In the genomic region with DNA sequence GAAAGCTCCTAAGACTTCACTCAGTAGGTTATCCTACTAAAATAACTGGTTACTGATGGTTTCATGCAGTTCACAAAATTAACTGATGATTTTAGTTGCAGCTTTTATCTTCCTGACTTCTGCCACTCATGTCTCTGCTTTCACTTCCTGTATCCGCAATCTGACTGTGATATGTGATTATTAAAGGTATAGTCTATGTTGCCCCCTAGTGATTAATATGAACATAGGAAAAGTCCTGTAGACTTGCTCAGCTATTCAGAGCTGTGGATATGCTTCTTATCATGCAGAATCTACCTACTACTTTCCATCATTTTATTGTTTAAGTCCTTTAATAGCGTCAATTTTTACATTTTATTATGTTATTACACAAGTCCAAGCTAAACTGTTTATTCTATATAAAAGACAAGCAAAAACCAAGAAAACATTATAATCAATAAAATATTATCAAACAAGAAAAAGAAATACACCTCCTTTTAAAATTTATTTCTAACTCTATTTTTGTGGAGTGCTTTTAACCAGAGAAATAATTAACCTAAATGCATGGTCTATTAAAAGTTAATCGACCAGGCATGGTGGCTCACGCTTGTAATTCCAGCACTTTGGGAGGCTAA, we compare ENCODE assay signal across 1 cellular context.
A peak's percentile ranks its signal among the peaks of the same experiment; 100 is the strongest.
TF ChIP-seq lines count a peak whose summit lies in the region.

No MANE protein-coding gene starts in this region.

TF ChIP-seq in K562, 482 proteins besides CTCF, POLR2A, EP300 and RAD21 (continued from another document):
- TF ChIP-seq, protein P1, sequence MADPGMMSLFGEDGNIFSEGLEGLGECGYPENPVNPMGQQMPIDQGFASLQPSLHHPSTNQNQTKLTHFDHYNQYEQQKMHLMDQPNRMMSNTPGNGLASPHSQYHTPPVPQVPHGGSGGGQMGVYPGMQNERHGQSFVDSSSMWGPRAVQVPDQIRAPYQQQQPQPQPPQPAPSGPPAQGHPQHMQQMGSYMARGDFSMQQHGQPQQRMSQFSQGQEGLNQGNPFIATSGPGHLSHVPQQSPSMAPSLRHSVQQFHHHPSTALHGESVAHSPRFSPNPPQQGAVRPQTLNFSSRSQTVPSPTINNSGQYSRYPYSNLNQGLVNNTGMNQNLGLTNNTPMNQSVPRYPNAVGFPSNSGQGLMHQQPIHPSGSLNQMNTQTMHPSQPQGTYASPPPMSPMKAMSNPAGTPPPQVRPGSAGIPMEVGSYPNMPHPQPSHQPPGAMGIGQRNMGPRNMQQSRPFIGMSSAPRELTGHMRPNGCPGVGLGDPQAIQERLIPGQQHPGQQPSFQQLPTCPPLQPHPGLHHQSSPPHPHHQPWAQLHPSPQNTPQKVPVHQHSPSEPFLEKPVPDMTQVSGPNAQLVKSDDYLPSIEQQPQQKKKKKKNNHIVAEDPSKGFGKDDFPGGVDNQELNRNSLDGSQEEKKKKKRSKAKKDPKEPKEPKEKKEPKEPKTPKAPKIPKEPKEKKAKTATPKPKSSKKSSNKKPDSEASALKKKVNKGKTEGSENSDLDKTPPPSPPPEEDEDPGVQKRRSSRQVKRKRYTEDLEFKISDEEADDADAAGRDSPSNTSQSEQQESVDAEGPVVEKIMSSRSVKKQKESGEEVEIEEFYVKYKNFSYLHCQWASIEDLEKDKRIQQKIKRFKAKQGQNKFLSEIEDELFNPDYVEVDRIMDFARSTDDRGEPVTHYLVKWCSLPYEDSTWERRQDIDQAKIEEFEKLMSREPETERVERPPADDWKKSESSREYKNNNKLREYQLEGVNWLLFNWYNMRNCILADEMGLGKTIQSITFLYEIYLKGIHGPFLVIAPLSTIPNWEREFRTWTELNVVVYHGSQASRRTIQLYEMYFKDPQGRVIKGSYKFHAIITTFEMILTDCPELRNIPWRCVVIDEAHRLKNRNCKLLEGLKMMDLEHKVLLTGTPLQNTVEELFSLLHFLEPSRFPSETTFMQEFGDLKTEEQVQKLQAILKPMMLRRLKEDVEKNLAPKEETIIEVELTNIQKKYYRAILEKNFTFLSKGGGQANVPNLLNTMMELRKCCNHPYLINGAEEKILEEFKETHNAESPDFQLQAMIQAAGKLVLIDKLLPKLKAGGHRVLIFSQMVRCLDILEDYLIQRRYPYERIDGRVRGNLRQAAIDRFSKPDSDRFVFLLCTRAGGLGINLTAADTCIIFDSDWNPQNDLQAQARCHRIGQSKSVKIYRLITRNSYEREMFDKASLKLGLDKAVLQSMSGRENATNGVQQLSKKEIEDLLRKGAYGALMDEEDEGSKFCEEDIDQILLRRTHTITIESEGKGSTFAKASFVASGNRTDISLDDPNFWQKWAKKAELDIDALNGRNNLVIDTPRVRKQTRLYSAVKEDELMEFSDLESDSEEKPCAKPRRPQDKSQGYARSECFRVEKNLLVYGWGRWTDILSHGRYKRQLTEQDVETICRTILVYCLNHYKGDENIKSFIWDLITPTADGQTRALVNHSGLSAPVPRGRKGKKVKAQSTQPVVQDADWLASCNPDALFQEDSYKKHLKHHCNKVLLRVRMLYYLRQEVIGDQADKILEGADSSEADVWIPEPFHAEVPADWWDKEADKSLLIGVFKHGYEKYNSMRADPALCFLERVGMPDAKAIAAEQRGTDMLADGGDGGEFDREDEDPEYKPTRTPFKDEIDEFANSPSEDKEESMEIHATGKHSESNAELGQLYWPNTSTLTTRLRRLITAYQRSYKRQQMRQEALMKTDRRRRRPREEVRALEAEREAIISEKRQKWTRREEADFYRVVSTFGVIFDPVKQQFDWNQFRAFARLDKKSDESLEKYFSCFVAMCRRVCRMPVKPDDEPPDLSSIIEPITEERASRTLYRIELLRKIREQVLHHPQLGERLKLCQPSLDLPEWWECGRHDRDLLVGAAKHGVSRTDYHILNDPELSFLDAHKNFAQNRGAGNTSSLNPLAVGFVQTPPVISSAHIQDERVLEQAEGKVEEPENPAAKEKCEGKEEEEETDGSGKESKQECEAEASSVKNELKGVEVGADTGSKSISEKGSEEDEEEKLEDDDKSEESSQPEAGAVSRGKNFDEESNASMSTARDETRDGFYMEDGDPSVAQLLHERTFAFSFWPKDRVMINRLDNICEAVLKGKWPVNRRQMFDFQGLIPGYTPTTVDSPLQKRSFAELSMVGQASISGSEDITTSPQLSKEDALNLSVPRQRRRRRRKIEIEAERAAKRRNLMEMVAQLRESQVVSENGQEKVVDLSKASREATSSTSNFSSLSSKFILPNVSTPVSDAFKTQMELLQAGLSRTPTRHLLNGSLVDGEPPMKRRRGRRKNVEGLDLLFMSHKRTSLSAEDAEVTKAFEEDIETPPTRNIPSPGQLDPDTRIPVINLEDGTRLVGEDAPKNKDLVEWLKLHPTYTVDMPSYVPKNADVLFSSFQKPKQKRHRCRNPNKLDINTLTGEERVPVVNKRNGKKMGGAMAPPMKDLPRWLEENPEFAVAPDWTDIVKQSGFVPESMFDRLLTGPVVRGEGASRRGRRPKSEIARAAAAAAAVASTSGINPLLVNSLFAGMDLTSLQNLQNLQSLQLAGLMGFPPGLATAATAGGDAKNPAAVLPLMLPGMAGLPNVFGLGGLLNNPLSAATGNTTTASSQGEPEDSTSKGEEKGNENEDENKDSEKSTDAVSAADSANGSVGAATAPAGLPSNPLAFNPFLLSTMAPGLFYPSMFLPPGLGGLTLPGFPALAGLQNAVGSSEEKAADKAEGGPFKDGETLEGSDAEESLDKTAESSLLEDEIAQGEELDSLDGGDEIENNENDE (IDR thresholded peaks at IDR 0.05; ENCODE audit: low read depth, low read length), result no peak
- TF ChIP-seq, protein P2, sequence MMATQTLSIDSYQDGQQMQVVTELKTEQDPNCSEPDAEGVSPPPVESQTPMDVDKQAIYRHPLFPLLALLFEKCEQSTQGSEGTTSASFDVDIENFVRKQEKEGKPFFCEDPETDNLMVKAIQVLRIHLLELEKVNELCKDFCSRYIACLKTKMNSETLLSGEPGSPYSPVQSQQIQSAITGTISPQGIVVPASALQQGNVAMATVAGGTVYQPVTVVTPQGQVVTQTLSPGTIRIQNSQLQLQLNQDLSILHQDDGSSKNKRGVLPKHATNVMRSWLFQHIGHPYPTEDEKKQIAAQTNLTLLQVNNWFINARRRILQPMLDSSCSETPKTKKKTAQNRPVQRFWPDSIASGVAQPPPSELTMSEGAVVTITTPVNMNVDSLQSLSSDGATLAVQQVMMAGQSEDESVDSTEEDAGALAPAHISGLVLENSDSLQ (IDR thresholded peaks at IDR 0.05), result peak; percentile 81
- peak; percentile 71 for TF ChIP-seq ELF1 (tag; IDR thresholded peaks at IDR 0.05)
- TF ChIP-seq ZFX (CRISPR knock-in tag; IDR thresholded peaks at IDR 0.05), result no peak
- no peak for TF ChIP-seq GABPB2 (CRISPR knock-in tag; conservative IDR thresholded peaks at IDR 0.05)
- TF ChIP-seq HMG20B (CRISPR knock-in tag; IDR thresholded peaks at IDR 0.05), result no peak
- TF ChIP-seq DACH1 (IDR thresholded peaks at IDR 0.05; ENCODE audit: partially characterized antibody), result peak; percentile 79
- no peak for TF ChIP-seq MAFF (IDR thresholded peaks at IDR 0.05; ENCODE audit: low read length)
- TF ChIP-seq, protein P3, sequence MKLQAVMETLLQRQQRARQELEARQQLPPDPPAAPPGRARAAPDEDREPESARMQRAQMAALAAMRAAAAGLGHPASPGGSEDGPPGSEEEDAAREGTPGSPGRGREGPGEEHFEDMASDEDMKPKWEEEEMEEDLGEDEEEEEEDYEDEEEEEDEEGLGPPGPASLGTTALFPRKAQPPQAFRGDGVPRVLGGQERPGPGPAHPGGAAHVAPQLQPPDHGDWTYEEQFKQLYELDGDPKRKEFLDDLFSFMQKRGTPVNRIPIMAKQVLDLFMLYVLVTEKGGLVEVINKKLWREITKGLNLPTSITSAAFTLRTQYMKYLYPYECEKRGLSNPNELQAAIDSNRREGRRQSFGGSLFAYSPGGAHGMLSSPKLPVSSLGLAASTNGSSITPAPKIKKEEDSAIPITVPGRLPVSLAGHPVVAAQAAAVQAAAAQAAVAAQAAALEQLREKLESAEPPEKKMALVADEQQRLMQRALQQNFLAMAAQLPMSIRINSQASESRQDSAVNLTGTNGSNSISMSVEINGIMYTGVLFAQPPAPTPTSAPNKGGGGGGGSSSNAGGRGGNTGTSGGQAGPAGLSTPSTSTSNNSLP (IDR thresholded peaks at IDR 0.05; ENCODE audit: borderline replicate concordance, low read depth, low read length), result peak; percentile 86; the same call in 1 of the 2 replicates
- peak; percentile 64; the same call in 1 of the 2 replicates for TF ChIP-seq SPI1 (IDR thresholded peaks at IDR 0.05; ENCODE audit: borderline replicate concordance, low read depth, low read length)
- peak in 1 of 2 experiments; percentile 47; a peak in 1 of 4 replicates for TF ChIP-seq RCOR1 (IDR thresholded peaks at IDR 0.05; ENCODE audit: borderline replicate concordance in 1 of 2, low read depth in 2 of 2, low read length in 2 of 2)
- TF ChIP-seq, protein P4, sequence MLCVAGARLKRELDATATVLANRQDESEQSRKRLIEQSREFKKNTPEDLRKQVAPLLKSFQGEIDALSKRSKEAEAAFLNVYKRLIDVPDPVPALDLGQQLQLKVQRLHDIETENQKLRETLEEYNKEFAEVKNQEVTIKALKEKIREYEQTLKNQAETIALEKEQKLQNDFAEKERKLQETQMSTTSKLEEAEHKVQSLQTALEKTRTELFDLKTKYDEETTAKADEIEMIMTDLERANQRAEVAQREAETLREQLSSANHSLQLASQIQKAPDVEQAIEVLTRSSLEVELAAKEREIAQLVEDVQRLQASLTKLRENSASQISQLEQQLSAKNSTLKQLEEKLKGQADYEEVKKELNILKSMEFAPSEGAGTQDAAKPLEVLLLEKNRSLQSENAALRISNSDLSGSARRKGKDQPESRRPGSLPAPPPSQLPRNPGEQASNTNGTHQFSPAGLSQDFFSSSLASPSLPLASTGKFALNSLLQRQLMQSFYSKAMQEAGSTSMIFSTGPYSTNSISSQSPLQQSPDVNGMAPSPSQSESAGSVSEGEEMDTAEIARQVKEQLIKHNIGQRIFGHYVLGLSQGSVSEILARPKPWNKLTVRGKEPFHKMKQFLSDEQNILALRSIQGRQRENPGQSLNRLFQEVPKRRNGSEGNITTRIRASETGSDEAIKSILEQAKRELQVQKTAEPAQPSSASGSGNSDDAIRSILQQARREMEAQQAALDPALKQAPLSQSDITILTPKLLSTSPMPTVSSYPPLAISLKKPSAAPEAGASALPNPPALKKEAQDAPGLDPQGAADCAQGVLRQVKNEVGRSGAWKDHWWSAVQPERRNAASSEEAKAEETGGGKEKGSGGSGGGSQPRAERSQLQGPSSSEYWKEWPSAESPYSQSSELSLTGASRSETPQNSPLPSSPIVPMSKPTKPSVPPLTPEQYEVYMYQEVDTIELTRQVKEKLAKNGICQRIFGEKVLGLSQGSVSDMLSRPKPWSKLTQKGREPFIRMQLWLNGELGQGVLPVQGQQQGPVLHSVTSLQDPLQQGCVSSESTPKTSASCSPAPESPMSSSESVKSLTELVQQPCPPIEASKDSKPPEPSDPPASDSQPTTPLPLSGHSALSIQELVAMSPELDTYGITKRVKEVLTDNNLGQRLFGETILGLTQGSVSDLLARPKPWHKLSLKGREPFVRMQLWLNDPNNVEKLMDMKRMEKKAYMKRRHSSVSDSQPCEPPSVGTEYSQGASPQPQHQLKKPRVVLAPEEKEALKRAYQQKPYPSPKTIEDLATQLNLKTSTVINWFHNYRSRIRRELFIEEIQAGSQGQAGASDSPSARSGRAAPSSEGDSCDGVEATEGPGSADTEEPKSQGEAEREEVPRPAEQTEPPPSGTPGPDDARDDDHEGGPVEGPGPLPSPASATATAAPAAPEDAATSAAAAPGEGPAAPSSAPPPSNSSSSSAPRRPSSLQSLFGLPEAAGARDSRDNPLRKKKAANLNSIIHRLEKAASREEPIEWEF (CRISPR knock-in tag; IDR thresholded peaks at IDR 0.05), result no peak
- peak; percentile 63 to 81 for TF ChIP-seq KDM1A (IDR thresholded peaks at IDR 0.05)
- TF ChIP-seq, protein P5, sequence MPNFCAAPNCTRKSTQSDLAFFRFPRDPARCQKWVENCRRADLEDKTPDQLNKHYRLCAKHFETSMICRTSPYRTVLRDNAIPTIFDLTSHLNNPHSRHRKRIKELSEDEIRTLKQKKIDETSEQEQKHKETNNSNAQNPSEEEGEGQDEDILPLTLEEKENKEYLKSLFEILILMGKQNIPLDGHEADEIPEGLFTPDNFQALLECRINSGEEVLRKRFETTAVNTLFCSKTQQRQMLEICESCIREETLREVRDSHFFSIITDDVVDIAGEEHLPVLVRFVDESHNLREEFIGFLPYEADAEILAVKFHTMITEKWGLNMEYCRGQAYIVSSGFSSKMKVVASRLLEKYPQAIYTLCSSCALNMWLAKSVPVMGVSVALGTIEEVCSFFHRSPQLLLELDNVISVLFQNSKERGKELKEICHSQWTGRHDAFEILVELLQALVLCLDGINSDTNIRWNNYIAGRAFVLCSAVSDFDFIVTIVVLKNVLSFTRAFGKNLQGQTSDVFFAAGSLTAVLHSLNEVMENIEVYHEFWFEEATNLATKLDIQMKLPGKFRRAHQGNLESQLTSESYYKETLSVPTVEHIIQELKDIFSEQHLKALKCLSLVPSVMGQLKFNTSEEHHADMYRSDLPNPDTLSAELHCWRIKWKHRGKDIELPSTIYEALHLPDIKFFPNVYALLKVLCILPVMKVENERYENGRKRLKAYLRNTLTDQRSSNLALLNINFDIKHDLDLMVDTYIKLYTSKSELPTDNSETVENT (CRISPR knock-in tag; IDR thresholded peaks at IDR 0.05), result no peak
- no peak for TF ChIP-seq ZNF431 (CRISPR knock-in tag; IDR thresholded peaks at IDR 0.05)
- TF ChIP-seq HMG20A (CRISPR knock-in tag; conservative IDR thresholded peaks at IDR 0.05), result no peak
